In the genomic region with DNA sequence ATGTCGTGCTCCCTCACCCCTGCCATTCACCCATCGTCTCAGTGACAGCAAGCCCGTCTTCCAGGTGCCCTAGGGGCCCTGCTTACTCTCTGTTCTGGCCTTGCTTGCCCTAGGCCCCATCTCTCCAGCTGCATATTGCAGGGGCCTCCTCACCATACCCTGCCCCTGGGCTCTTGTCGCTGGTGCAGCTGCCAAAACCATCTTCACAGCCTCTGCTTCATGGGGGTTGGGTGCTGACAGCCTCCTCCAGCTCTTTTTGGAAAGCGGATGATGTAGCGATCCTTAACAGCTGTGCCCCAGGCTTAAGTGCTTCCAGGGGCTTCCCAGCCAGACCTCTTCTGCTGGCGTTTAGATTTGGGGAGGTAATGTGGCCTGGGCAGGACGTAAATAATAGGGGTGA, we compare ENCODE assay signal across 29 cellular contexts.
DNase-seq lines count a peak whose midpoint lies in the region; ATAC-seq, FAIRE-seq and TF ChIP-seq lines count a peak whose summit lies in the region.
"Had no signal": no experiment of that assay in that cellular context is flagged by ENCODE, and none has a peak within 500 bp of the region (broad histone marks: within the 10 kb centered on the region; RNA-seq: fewer than 3 reads in every experiment).

No MANE protein-coding gene starts in this region.

- peak; percentile 85 for ATAC-seq in Right ventricle myocardium inferior
- no peak for ATAC-seq in GM19328 (IDR thresholded peaks at IDR 0.05; ENCODE audit: unreplicated experiment)
- ATAC-seq: A549; K562; pancreas; stimulated activated naive CD8-positive, alpha-beta T cell treated with anti-CD3 and anti-CD28 coated beads, Interleukin-15, Interleukin-2, amounts not matched to agents 100 U/mL and 50 U/mL, for 24 hours had no signal

- no peaks in the 10 kb centered on the region for H3K9me3 ChIP-seq in right atrium auricular region
- H3K9me3 ChIP-seq: A549, pancreas, testis had no signal

- H3K36me3 ChIP-seq in right atrium auricular region: peaks cover 18% of the 10 kb centered on the region

- peaks cover 0 to 35% of the 10 kb centered on the region in 2 donors for H3K4me1 ChIP-seq in right atrium auricular region
- H3K4me1 ChIP-seq: A549, pancreas, testis had no signal

- TF ChIP-seq CTCF in right atrium auricular region (IDR thresholded peaks at IDR 0.05): no peak

- DNase-seq in Right ventricle myocardium inferior (ENCODE audit: missing footprints): no peak
- DNase-seq in right atrium auricular region (ENCODE audit: low spot score): no peak
- peak in 26 of 42 donors; percentile 25 to 80 (median 52) for DNase-seq in head of caudate nucleus
- DNase-seq in middle frontal gyrus (ENCODE audit: extremely low spot score, low spot score): peak; percentile 41
- DNase-seq in SIG-M5 (lab: John Stamatoyannopoulos, UW): no peak
- no peak for DNase-seq in HTR-8/SVneo (ENCODE audit: insufficient read length, low spot score)
- DNase-seq in RCC 7860 (ENCODE audit: low spot score): no peak
- DNase-seq: activated CD4-positive, CD25-positive, alpha-beta regulatory T cell; activated effector memory CD4-positive, alpha-beta T cell treated with anti-CD3 and anti-CD28 coated beads, Interleukin-2, amount 50 U/mL, for 16 hours; activated T-cell treated with anti-CD3 and anti-CD28 coated beads, Interleukin-2, amount 50 U/mL, for 24 hours; aorta; central memory CD4-positive, alpha-beta T cell; H7; NCI-H1105; NCI-H1930; NCI-H748 treated with DMSO at 0.1 percent for 48 hours; pancreas; retina; stimulated activated CD4-positive, alpha-beta T cell treated with anti-CD3 and anti-CD28 coated beads, Interleukin-1b, Interleukin-23, amount 100 ng/mL, for 48 hours; stimulated activated naive CD8-positive, alpha-beta T cell treated with anti-CD3 and anti-CD28 coated beads, Interleukin-15, Interleukin-2, amounts not matched to agents 100 U/mL and 50 U/mL, for 24 hours; T-helper 1 cell; testis had no signal

- H3K27ac ChIP-seq in right atrium auricular region: peak overlapping the region in 1 of 2 donors; percentile 30
- H3K27ac ChIP-seq: A549, pancreas, SK-N-MC, testis had no signal

- no peaks in the 10 kb centered on the region for H3K27me3 ChIP-seq in right atrium auricular region
- H3K27me3 ChIP-seq: pancreas, testis had no signal

- intact Hi-C loops in Right ventricle myocardium inferior (cut with DNase I): no loop called here
- intact Hi-C loops in head of caudate nucleus (cut with DNase I): no loop called here

- no peak overlapping the region for H3K4me3 ChIP-seq in right atrium auricular region
- H3K4me3 ChIP-seq: A549, K562, lung, pancreas, SK-N-MC, testis had no signal

- FAIRE-seq in HTR-8/SVneo (lab: Jason Lieb, UNC) (no peak), RCC 7860 (lab: Jason Lieb, UNC) (no peak)
- FAIRE-seq: A549, D721Med, K562, keratinocyte, pancreas had no signal

Comparison
In these comparisons a context has a peak if more than half of its experiments do, and no peak if none do; other contexts are left out.
1. DNase-seq: peak in head of caudate nucleus (26 of 42) and middle frontal gyrus (single experiment); none in Right ventricle myocardium inferior (single experiment), right atrium auricular region (single experiment), SIG-M5 (single experiment), HTR-8/SVneo (single experiment) and RCC 7860 (single experiment).